ENCODE assay signal across 8 cellular contexts in genomic region chr2:36356199-36356989, GRCh38. TPM values are rescaled to one million over a fixed set of nuclear protein-coding genes. Genes with fewer than 3 reads are reported as not detected.
DNase-seq lines count a peak whose midpoint lies in the region; ATAC-seq and TF ChIP-seq lines count a peak whose summit lies in the region.

No MANE protein-coding gene starts in this region.

- TF ChIP-seq RAD21 in liver (IDR thresholded peaks at IDR 0.05) = no peak

- H3K27me3 ChIP-seq in liver (ENCODE audit: control insufficient read depth in 4 of 4, insufficient read depth in 4 of 4, low read length in 3 of 4) = no peaks in the 10 kb centered on the region

- H3K36me3 Mint-ChIP-seq in T-helper 1 cell treated with Interleukin-12 subunit alpha and Interleukin-12 subunit beta and Interleukin-4 antibody, amounts not matched to agents 30 μg/mL and 1 μg/mL, for 36 hours (ENCODE audit: low read depth) = peaks cover 4% of the 10 kb centered on the region
- H3K36me3 Mint-ChIP-seq in central memory CD8-positive, alpha-beta T cell (ENCODE audit: insufficient read depth) = peaks cover 8% of the 10 kb centered on the region

- H3K4me1 ChIP-seq in liver (ENCODE audit: control insufficient read depth in 4 of 4, insufficient read depth in 4 of 4, low read length in 3 of 4) = peaks cover 11 to 25% (median 17%) of the 10 kb centered on the region in 4 donors

- WGBS in liver = under 1% methylated on average over 92 of the region's 92 CpGs

- peak overlapping the region in 1 of 2 donors; percentile 16 for H3K9ac ChIP-seq in liver (ENCODE audit: low read depth in 1 of 2, low read length in 2 of 2)

- peak overlapping the region; percentile 51 to 85 (median 53) for H3K4me3 ChIP-seq in liver (ENCODE audit: low read depth in 1 of 3, low read length in 3 of 3)

- H3K27ac Mint-ChIP-seq in T-helper 1 cell treated with Interleukin-12 subunit alpha and Interleukin-12 subunit beta and Interleukin-4 antibody, amounts not matched to agents 30 μg/mL and 1 μg/mL, for 36 hours = no peak overlapping the region
- H3K27ac Mint-ChIP-seq in central memory CD8-positive, alpha-beta T cell (ENCODE audit: low read depth) = peak overlapping the region; percentile 80

- H3K4me3 Mint-ChIP-seq in T-helper 1 cell treated with Interleukin-12 subunit alpha and Interleukin-12 subunit beta and Interleukin-4 antibody, amounts not matched to agents 30 μg/mL and 1 μg/mL, for 36 hours = peak overlapping the region; percentile 68
- H3K4me3 Mint-ChIP-seq in central memory CD8-positive, alpha-beta T cell = peak overlapping the region; percentile 90

- no peaks in the 10 kb centered on the region for H3K36me3 ChIP-seq in liver (ENCODE audit: control insufficient read depth in 4 of 4, insufficient read depth in 3 of 4, low read depth in 1 of 4, low read length in 3 of 4)

- peaks cover 64% of the 10 kb centered on the region for H3K27me3 Mint-ChIP-seq in T-helper 1 cell treated with Interleukin-12 subunit alpha and Interleukin-12 subunit beta and Interleukin-4 antibody, amounts not matched to agents 30 μg/mL and 1 μg/mL, for 36 hours (ENCODE audit: low read depth)
- H3K27me3 Mint-ChIP-seq in central memory CD8-positive, alpha-beta T cell = peaks cover 14% of the 10 kb centered on the region

- ATAC-seq in GM18517 (IDR thresholded peaks at IDR 0.05; ENCODE audit: unreplicated experiment) (peak; percentile 18), HG03064 (IDR thresholded peaks at IDR 0.05; ENCODE audit: low read depth, unreplicated experiment) (peak; percentile 30), HG03442 (IDR thresholded peaks at IDR 0.05; ENCODE audit: unreplicated experiment) (no peak)
- peak; percentile 43 for ATAC-seq in central memory CD8-positive, alpha-beta T cell (replicated peaks; ENCODE audit: extremely low read depth, poor library complexity, severe bottlenecking)

- no peaks in the 10 kb centered on the region for H3K9me3 ChIP-seq in liver (ENCODE audit: control insufficient read depth in 4 of 4, low read length in 3 of 4)

- TF ChIP-seq CTCF in 22Rv1 (IDR thresholded peaks at IDR 0.05) (no peak), liver (IDR thresholded peaks at IDR 0.05; ENCODE audit: low read depth, low read length, missing input control) (no peak)

- no peaks in the 10 kb centered on the region for H3K9me3 Mint-ChIP-seq in T-helper 1 cell treated with Interleukin-12 subunit alpha and Interleukin-12 subunit beta and Interleukin-4 antibody, amounts not matched to agents 30 μg/mL and 1 μg/mL, for 36 hours
- H3K9me3 Mint-ChIP-seq in central memory CD8-positive, alpha-beta T cell = no peaks in the 10 kb centered on the region

- no peak for DNase-seq in central memory CD8-positive, alpha-beta T cell (ENCODE audit: low spot score in 2 of 2)
- peak; percentile 8 for DNase-seq in stimulated activated CD8-positive, alpha-beta memory T cell treated with anti-CD3 and anti-CD28 coated beads, Interleukin-12 subunit alpha, Interleukin-12 subunit beta, amount 100 ng/mL, for 24 hours (ENCODE audit: extremely low read depth)

- H3K4me1 Mint-ChIP-seq in T-helper 1 cell treated with Interleukin-12 subunit alpha and Interleukin-12 subunit beta and Interleukin-4 antibody, amounts not matched to agents 30 μg/mL and 1 μg/mL, for 36 hours (ENCODE audit: low read depth) = peaks cover 20% of the 10 kb centered on the region
- H3K4me1 Mint-ChIP-seq in central memory CD8-positive, alpha-beta T cell = peaks cover 34% of the 10 kb centered on the region

- H3K27ac ChIP-seq in 22Rv1 (peak overlapping the region; percentile 74), liver (ENCODE audit: low read depth in 1 of 2, low read length in 2 of 2) (peak overlapping the region; percentile 62 to 64)

TF ChIP-seq in liver, 16 proteins besides CTCF, POLR2A, EP300 and RAD21:
- TF ChIP-seq, protein P1, sequence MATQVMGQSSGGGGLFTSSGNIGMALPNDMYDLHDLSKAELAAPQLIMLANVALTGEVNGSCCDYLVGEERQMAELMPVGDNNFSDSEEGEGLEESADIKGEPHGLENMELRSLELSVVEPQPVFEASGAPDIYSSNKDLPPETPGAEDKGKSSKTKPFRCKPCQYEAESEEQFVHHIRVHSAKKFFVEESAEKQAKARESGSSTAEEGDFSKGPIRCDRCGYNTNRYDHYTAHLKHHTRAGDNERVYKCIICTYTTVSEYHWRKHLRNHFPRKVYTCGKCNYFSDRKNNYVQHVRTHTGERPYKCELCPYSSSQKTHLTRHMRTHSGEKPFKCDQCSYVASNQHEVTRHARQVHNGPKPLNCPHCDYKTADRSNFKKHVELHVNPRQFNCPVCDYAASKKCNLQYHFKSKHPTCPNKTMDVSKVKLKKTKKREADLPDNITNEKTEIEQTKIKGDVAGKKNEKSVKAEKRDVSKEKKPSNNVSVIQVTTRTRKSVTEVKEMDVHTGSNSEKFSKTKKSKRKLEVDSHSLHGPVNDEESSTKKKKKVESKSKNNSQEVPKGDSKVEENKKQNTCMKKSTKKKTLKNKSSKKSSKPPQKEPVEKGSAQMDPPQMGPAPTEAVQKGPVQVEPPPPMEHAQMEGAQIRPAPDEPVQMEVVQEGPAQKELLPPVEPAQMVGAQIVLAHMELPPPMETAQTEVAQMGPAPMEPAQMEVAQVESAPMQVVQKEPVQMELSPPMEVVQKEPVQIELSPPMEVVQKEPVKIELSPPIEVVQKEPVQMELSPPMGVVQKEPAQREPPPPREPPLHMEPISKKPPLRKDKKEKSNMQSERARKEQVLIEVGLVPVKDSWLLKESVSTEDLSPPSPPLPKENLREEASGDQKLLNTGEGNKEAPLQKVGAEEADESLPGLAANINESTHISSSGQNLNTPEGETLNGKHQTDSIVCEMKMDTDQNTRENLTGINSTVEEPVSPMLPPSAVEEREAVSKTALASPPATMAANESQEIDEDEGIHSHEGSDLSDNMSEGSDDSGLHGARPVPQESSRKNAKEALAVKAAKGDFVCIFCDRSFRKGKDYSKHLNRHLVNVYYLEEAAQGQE (IDR thresholded peaks at IDR 0.05) = no peak
- no peak for TF ChIP-seq FOXA1 (IDR thresholded peaks at IDR 0.05)

RNA-seq across cellular contexts. Expression of gene CRIM1, which starts 0.8 kb away (rescaled TPM):
- 10 to 100 TPM; 10.5 to 22.1 TPM for total RNA-seq in liver
- 1 to 10 TPM; 2.2 to 8.7 TPM for polyA plus RNA-seq in liver
